Comparison of ENCODE assay signal across 11 cellular contexts in genomic region chrX:148499638-148500427, GRCh38. TPM values are rescaled to one million over a fixed set of nuclear protein-coding genes. Genes with fewer than 3 reads are reported as not detected.
DNase-seq lines count a peak whose midpoint lies in the region; ATAC-seq lines count a peak whose summit lies in the region.
"Had no signal": no experiment of that assay in that cellular context is flagged by ENCODE, and none has a peak within 500 bp of the region (broad histone marks: within the 10 kb centered on the region; RNA-seq: fewer than 3 reads in every experiment).

No MANE protein-coding gene starts in this region.

- peaks cover 13% of the 10 kb centered on the region for H3K9me3 ChIP-seq in iPS-18c (ENCODE audit: control insufficient read depth, insufficient read depth, low read length)
- H3K9me3 ChIP-seq: SJSA1, transverse colon had no signal

- H3K27ac Mint-ChIP-seq in activated CD8-positive, alpha-beta memory T cell treated with anti-CD3 and anti-CD28 coated beads, Interleukin-2, amount 10 ng/mL, durations not matched to agents 7 days and 5 days, result no peak overlapping the region
- H3K27ac Mint-ChIP-seq in activated T-helper 17 cell treated with anti-CD3 and anti-CD28 coated beads, Interleukin-2, amount 50 U/mL, for 72 hours, result no peak overlapping the region
- no peak overlapping the region for H3K27ac Mint-ChIP-seq in stimulated activated effector memory CD8-positive, alpha-beta T cell treated with anti-CD3 and anti-CD28 coated beads, Interleukin-12 subunit alpha, Interleukin-12 subunit beta, amount 100 ng/mL, for 72 hours

- peak overlapping the region; percentile 30 for H3K4me3 Mint-ChIP-seq in activated CD8-positive, alpha-beta memory T cell treated with anti-CD3 and anti-CD28 coated beads, Interleukin-2, amount 10 ng/mL, durations not matched to agents 7 days and 5 days
- H3K4me3 Mint-ChIP-seq in activated T-helper 17 cell treated with anti-CD3 and anti-CD28 coated beads, Interleukin-2, amount 50 U/mL, for 72 hours, result peak overlapping the region; percentile 42
- H3K4me3 Mint-ChIP-seq in stimulated activated effector memory CD8-positive, alpha-beta T cell treated with anti-CD3 and anti-CD28 coated beads, Interleukin-12 subunit alpha, Interleukin-12 subunit beta, amount 100 ng/mL, for 72 hours, result peak overlapping the region; percentile 33

- H3K27me3 Mint-ChIP-seq in activated CD8-positive, alpha-beta memory T cell treated with anti-CD3 and anti-CD28 coated beads, Interleukin-2, amount 10 ng/mL, durations not matched to agents 7 days and 5 days, result peaks cover 24% of the 10 kb centered on the region
- H3K27me3 Mint-ChIP-seq in activated T-helper 17 cell treated with anti-CD3 and anti-CD28 coated beads, Interleukin-2, amount 50 U/mL, for 72 hours, result peaks cover 2% of the 10 kb centered on the region

- no peak for DNase-seq in activated CD8-positive, alpha-beta memory T cell treated with anti-CD3 and anti-CD28 coated beads, Interleukin-2, amount 10 ng/mL, durations not matched to agents 7 days and 5 days
- DNase-seq in activated CD8-positive, alpha-beta memory T cell treated with anti-CD3 and anti-CD28 coated beads, Interleukin-2, amount 50 U/mL, for 48 hours, result no peak
- no peak for DNase-seq in stimulated activated effector memory CD8-positive, alpha-beta T cell treated with anti-CD3 and anti-CD28 coated beads, Interleukin-12 subunit alpha, Interleukin-12 subunit beta, amount 100 ng/mL, for 72 hours (ENCODE audit: low spot score in 2 of 2)
- no peak for DNase-seq in SHP77 treated with DMSO at 0.1 percent for 48 hours (lab: John Stamatoyannopoulos, UW)
- DNase-seq: transverse colon had no signal

- ATAC-seq in activated CD8-positive, alpha-beta memory T cell treated with anti-CD3 and anti-CD28 coated beads, Interleukin-2, amount 10 ng/mL, durations not matched to agents 7 days and 5 days, result no peak
- no peak for ATAC-seq in activated T-helper 17 cell treated with anti-CD3 and anti-CD28 coated beads, Interleukin-2, amount 50 U/mL, for 72 hours (replicated peaks)
- no peak for ATAC-seq in stimulated activated effector memory CD8-positive, alpha-beta T cell treated with anti-CD3 and anti-CD28 coated beads, Interleukin-12 subunit alpha, Interleukin-12 subunit beta, amount 100 ng/mL, for 72 hours
- ATAC-seq in HG03280 (IDR thresholded peaks at IDR 0.05; ENCODE audit: unreplicated experiment) (no peak), GM18498 (IDR thresholded peaks at IDR 0.05; ENCODE audit: unreplicated experiment) (no peak)
- ATAC-seq: GM12878 had no signal

- H3K9me3 Mint-ChIP-seq in activated CD8-positive, alpha-beta memory T cell treated with anti-CD3 and anti-CD28 coated beads, Interleukin-2, amount 10 ng/mL, durations not matched to agents 7 days and 5 days (ENCODE audit: low read depth), result no peaks in the 10 kb centered on the region
- H3K9me3 Mint-ChIP-seq in activated T-helper 17 cell treated with anti-CD3 and anti-CD28 coated beads, Interleukin-2, amount 50 U/mL, for 72 hours, result no peaks in the 10 kb centered on the region
- H3K9me3 Mint-ChIP-seq in stimulated activated effector memory CD8-positive, alpha-beta T cell treated with anti-CD3 and anti-CD28 coated beads, Interleukin-12 subunit alpha, Interleukin-12 subunit beta, amount 100 ng/mL, for 72 hours, result no peaks in the 10 kb centered on the region

- CTCF ChIA-PET in activated CD8-positive, alpha-beta memory T cell treated with anti-CD3 and anti-CD28 coated beads, Interleukin-2, amount 10 ng/mL, durations not matched to agents 7 days and 5 days (lab: Charles Lee), result no interaction called here

- no peaks in the 10 kb centered on the region for H3K36me3 Mint-ChIP-seq in activated CD8-positive, alpha-beta memory T cell treated with anti-CD3 and anti-CD28 coated beads, Interleukin-2, amount 10 ng/mL, durations not matched to agents 7 days and 5 days
- no peaks in the 10 kb centered on the region for H3K36me3 Mint-ChIP-seq in activated T-helper 17 cell treated with anti-CD3 and anti-CD28 coated beads, Interleukin-2, amount 50 U/mL, for 72 hours (ENCODE audit: low read depth)
- H3K36me3 Mint-ChIP-seq in stimulated activated effector memory CD8-positive, alpha-beta T cell treated with anti-CD3 and anti-CD28 coated beads, Interleukin-12 subunit alpha, Interleukin-12 subunit beta, amount 100 ng/mL, for 72 hours, result no peaks in the 10 kb centered on the region

- H3K4me1 Mint-ChIP-seq in activated CD8-positive, alpha-beta memory T cell treated with anti-CD3 and anti-CD28 coated beads, Interleukin-2, amount 10 ng/mL, durations not matched to agents 7 days and 5 days, result peaks cover 4% of the 10 kb centered on the region
- no peaks in the 10 kb centered on the region for H3K4me1 Mint-ChIP-seq in activated T-helper 17 cell treated with anti-CD3 and anti-CD28 coated beads, Interleukin-2, amount 50 U/mL, for 72 hours
- H3K4me1 Mint-ChIP-seq in stimulated activated effector memory CD8-positive, alpha-beta T cell treated with anti-CD3 and anti-CD28 coated beads, Interleukin-12 subunit alpha, Interleukin-12 subunit beta, amount 100 ng/mL, for 72 hours, result no peaks in the 10 kb centered on the region

- peak overlapping the region; percentile 28 for H3K4me3 ChIP-seq in iPS-18c (ENCODE audit: insufficient read depth, low read depth, low read length)
- H3K4me3 ChIP-seq: GM12878 had no signal

RNA-seq across cellular contexts. Expression of gene AFF2, which starts 0.6 kb away (rescaled TPM):
- under 1 TPM; 0.42 to 0.61 TPM for total RNA-seq in activated CD8-positive, alpha-beta memory T cell treated with anti-CD3 and anti-CD28 coated beads, Interleukin-2, amount 10 ng/mL, durations not matched to agents 7 days and 5 days
- total RNA-seq in activated T-helper 17 cell treated with anti-CD3 and anti-CD28 coated beads, Interleukin-2, amount 50 U/mL, for 72 hours, result under 1 TPM; 0.13 to 0.42 TPM
- total RNA-seq: GM12878 had no signal
